In the genomic region with DNA sequence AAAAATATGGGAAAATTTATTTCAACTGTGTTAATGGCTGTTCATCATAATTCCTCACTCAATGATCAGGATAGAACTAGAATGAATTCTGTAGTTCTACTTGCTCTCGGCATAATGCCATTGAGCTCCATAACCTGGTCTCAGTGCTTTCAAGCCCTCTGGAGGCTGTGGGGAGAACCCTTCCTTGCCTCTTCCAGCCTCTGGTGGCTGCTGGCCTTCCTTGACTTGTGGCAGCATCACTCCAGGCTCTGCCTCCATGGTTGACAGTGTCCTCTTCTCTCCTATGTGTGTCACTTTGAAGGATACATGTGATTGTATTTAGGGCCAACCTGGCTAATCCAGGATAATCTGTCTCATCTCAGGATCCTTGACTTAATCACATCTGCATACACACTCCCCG, we compare ENCODE assay signal across 1 cellular context.
TF ChIP-seq lines count a peak whose summit lies in the region.

No MANE protein-coding gene starts in this region.

TF ChIP-seq in GM23338, 12 proteins besides CTCF, POLR2A, EP300 and RAD21 (continued from another document):
- TF ChIP-seq, protein P1, sequence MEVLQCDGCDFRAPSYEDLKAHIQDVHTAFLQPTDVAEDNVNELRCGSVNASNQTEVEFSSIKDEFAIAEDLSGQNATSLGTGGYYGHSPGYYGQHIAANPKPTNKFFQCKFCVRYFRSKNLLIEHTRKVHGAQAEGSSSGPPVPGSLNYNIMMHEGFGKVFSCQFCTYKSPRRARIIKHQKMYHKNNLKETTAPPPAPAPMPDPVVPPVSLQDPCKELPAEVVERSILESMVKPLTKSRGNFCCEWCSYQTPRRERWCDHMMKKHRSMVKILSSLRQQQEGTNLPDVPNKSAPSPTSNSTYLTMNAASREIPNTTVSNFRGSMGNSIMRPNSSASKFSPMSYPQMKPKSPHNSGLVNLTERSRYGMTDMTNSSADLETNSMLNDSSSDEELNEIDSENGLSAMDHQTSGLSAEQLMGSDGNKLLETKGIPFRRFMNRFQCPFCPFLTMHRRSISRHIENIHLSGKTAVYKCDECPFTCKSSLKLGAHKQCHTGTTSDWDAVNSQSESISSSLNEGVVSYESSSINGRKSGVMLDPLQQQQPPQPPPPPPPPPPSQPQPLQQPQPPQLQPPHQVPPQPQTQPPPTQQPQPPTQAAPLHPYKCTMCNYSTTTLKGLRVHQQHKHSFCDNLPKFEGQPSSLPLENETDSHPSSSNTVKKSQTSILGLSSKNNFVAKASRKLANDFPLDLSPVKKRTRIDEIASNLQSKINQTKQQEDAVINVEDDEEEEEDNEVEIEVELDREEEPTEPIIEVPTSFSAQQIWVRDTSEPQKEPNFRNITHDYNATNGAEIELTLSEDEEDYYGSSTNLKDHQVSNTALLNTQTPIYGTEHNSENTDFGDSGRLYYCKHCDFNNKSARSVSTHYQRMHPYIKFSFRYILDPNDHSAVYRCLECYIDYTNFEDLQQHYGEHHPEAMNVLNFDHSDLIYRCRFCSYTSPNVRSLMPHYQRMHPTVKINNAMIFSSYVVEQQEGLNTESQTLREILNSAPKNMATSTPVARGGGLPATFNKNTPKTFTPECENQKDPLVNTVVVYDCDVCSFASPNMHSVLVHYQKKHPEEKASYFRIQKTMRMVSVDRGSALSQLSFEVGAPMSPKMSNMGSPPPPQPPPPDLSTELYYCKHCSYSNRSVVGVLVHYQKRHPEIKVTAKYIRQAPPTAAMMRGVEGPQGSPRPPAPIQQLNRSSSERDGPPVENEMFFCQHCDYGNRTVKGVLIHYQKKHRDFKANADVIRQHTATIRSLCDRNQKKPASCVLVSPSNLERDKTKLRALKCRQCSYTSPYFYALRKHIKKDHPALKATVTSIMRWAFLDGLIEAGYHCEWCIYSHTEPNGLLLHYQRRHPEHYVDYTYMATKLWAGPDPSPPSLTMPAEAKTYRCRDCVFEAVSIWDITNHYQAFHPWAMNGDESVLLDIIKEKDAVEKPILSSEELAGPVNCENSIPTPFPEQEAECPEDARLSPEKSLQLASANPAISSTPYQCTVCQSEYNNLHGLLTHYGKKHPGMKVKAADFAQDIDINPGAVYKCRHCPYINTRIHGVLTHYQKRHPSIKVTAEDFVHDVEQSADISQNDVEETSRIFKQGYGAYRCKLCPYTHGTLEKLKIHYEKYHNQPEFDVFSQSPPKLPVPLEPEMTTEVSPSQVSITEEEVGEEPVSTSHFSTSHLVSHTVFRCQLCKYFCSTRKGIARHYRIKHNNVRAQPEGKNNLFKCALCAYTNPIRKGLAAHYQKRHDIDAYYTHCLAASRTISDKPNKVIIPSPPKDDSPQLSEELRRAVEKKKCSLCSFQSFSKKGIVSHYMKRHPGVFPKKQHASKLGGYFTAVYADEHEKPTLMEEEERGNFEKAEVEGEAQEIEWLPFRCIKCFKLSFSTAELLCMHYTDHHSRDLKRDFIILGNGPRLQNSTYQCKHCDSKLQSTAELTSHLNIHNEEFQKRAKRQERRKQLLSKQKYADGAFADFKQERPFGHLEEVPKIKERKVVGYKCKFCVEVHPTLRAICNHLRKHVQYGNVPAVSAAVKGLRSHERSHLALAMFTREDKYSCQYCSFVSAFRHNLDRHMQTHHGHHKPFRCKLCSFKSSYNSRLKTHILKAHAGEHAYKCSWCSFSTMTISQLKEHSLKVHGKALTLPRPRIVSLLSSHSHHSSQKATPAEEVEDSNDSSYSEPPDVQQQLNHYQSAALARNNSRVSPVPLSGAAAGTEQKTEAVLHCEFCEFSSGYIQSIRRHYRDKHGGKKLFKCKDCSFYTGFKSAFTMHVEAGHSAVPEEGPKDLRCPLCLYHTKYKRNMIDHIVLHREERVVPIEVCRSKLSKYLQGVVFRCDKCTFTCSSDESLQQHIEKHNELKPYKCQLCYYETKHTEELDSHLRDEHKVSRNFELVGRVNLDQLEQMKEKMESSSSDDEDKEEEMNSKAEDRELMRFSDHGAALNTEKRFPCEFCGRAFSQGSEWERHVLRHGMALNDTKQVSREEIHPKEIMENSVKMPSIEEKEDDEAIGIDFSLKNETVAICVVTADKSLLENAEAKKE (CRISPR knock-in tag; IDR thresholded peaks at IDR 0.05) = no peak
